Comparison of ENCODE assay signal across 8 cellular contexts in the genomic region with DNA sequence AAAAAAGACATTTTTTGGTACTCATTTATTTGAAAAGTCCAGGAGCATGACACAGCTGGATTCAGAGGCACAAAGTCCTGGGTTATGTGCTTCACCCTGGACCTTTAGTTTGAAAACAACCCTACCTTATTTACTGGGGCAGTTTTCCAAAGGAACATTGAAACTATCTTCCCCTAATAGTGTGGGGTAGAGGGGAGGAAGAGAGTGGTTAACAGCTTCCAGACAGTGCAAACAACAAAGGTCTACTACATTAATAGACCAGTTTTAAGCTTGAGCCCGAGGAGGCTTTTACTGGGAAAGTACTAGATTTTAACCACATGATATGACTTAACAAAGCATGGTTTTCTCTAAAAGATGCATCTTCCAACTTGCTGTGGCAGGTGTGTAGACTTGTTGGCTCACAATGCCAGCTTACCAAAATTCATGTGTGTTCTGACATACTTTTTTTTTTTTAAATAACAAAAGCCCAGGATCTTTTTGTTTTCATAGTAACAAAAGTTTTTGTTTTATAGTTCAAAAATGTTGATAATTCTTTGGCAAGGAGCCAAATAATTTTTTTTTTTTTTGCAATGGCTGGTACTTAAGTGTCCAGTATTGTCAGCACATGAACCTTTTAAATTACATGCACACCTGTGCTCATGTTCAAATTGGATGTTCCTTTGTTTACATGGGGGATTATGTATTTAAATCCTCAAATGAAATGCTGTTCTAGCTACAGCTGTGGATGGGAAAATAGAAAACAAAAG. TPM values are rescaled to one million over a fixed set of nuclear protein-coding genes. Genes with fewer than 3 reads are reported as not detected.
DNase-seq lines count a peak whose midpoint lies in the region; ATAC-seq lines count a peak whose summit lies in the region.

No MANE protein-coding gene starts in this region.

- H3K27me3 Mint-ChIP-seq in activated CD4-positive, alpha-beta T cell treated with anti-CD3 and anti-CD28 coated beads, Interleukin-2, amount 10 ng/mL, durations not matched to agents 7 days and 5 days = no peaks in the 10 kb centered on the region
- H3K27me3 Mint-ChIP-seq in activated CD4-positive, alpha-beta memory T cell treated with anti-CD3 and anti-CD28 coated beads for 36 hours = no peaks in the 10 kb centered on the region
- peaks cover 0 to 3% (median 2%) of the 10 kb centered on the region in 3 donors for H3K27me3 Mint-ChIP-seq in immature natural killer cell (ENCODE audit: low read depth in 3 of 3)

- peak overlapping the region; percentile 89 for H3K4me3 Mint-ChIP-seq in activated CD4-positive, alpha-beta T cell treated with anti-CD3 and anti-CD28 coated beads, Interleukin-2, amount 10 ng/mL, durations not matched to agents 7 days and 5 days
- peak overlapping the region; percentile 93 for H3K4me3 Mint-ChIP-seq in activated CD4-positive, alpha-beta memory T cell treated with anti-CD3 and anti-CD28 coated beads for 36 hours
- peak overlapping the region; percentile 90 to 99 (median 96) for H3K4me3 Mint-ChIP-seq in immature natural killer cell

- no peaks in the 10 kb centered on the region for H3K9me3 Mint-ChIP-seq in activated CD4-positive, alpha-beta T cell treated with anti-CD3 and anti-CD28 coated beads, Interleukin-2, amount 10 ng/mL, durations not matched to agents 7 days and 5 days
- H3K9me3 Mint-ChIP-seq in activated CD4-positive, alpha-beta memory T cell treated with anti-CD3 and anti-CD28 coated beads for 36 hours = no peaks in the 10 kb centered on the region
- no peaks in the 10 kb centered on the region for H3K9me3 Mint-ChIP-seq in immature natural killer cell

- intact Hi-C loops in activated CD4-positive, alpha-beta memory T cell treated with anti-CD3 and anti-CD28 coated beads for 36 hours (cut with micrococcal nuclease) = no loop called here

- CTCF ChIA-PET in activated CD4-positive, alpha-beta T cell treated with anti-CD3 and anti-CD28 coated beads, Interleukin-2, amount 10 ng/mL, durations not matched to agents 7 days and 5 days (lab: Charles Lee) = interaction anchor here (0.9 to 2.8 kb wide), 4 partner anchors 8 to 94 kb away, joined by 4 to 16 read pairs (median 6); no protein-coding TSS in a partner anchor
- CTCF ChIA-PET in activated CD4-positive, alpha-beta memory T cell treated with anti-CD3 and anti-CD28 coated beads for 36 hours (lab: Charles Lee) = interaction anchor here (1.0 to 5.8 kb wide), 4 partner anchors 9 to 46 kb away, joined by 3 to 48 read pairs (median 4); no protein-coding TSS in a partner anchor

- no peak for DNase-seq in activated CD4-positive, alpha-beta T cell treated with anti-CD3 and anti-CD28 coated beads, Interleukin-2, amount 10 ng/mL, durations not matched to agents 7 days and 5 days
- DNase-seq in activated CD4-positive, alpha-beta T cell treated with anti-CD3 and anti-CD28 coated beads, Interleukin-2, amount 50 U/mL, for 4 hours = no peak
- no peak for DNase-seq in activated CD4-positive, alpha-beta memory T cell treated with anti-CD3 and anti-CD28 coated beads for 36 hours
- peak; percentile 31 to 36 (median 32) for DNase-seq in immature natural killer cell
- peak; percentile 47 for DNase-seq in superior temporal gyrus (ENCODE audit: extremely low spot score)
- DNase-seq in glomerular visceral epithelial cell (ENCODE audit: extremely low spot score) = no peak

- H3K27ac Mint-ChIP-seq in activated CD4-positive, alpha-beta T cell treated with anti-CD3 and anti-CD28 coated beads, Interleukin-2, amount 10 ng/mL, durations not matched to agents 7 days and 5 days = peak overlapping the region; percentile 96
- peak overlapping the region; percentile 93 for H3K27ac Mint-ChIP-seq in activated CD4-positive, alpha-beta memory T cell treated with anti-CD3 and anti-CD28 coated beads for 36 hours
- peak overlapping the region; percentile 79 to 97 (median 96) for H3K27ac Mint-ChIP-seq in immature natural killer cell

- peaks cover 44% of the 10 kb centered on the region for H3K36me3 Mint-ChIP-seq in activated CD4-positive, alpha-beta T cell treated with anti-CD3 and anti-CD28 coated beads, Interleukin-2, amount 10 ng/mL, durations not matched to agents 7 days and 5 days (ENCODE audit: low read depth)
- peaks cover 52% of the 10 kb centered on the region for H3K36me3 Mint-ChIP-seq in activated CD4-positive, alpha-beta memory T cell treated with anti-CD3 and anti-CD28 coated beads for 36 hours
- H3K36me3 Mint-ChIP-seq in immature natural killer cell = peaks cover 16 to 32% (median 19%) of the 10 kb centered on the region in 3 donors

- no peak for ATAC-seq in GM18511 (IDR thresholded peaks at IDR 0.05; ENCODE audit: unreplicated experiment)
- no peak for ATAC-seq in HG02610 (IDR thresholded peaks at IDR 0.05; ENCODE audit: unreplicated experiment)

- POLR2A ChIA-PET in activated CD4-positive, alpha-beta T cell treated with anti-CD3 and anti-CD28 coated beads, Interleukin-2, amount 10 ng/mL, durations not matched to agents 7 days and 5 days (lab: Charles Lee) = no interaction called here
- POLR2A ChIA-PET in activated CD4-positive, alpha-beta memory T cell treated with anti-CD3 and anti-CD28 coated beads for 36 hours (lab: Charles Lee) = interaction anchor here (0.6 to 6.6 kb wide), 3 partner anchors 11 to 456 kb away, joined by 5 to 71 read pairs (median 15); a partner anchor contains a TSS

- H3K4me1 Mint-ChIP-seq in activated CD4-positive, alpha-beta T cell treated with anti-CD3 and anti-CD28 coated beads, Interleukin-2, amount 10 ng/mL, durations not matched to agents 7 days and 5 days = peaks cover 66% of the 10 kb centered on the region
- H3K4me1 Mint-ChIP-seq in activated CD4-positive, alpha-beta memory T cell treated with anti-CD3 and anti-CD28 coated beads for 36 hours (ENCODE audit: low read depth) = peaks cover 68% of the 10 kb centered on the region
- peaks cover 62 to 80% of the 10 kb centered on the region in 2 donors for H3K4me1 Mint-ChIP-seq in immature natural killer cell

RNA-seq across cellular contexts. Expression of a gene that starts 1.8 kb away (rescaled TPM):
- 100 to 1,000 TPM; 129 to 139 TPM for total RNA-seq in activated CD4-positive, alpha-beta T cell treated with anti-CD3 and anti-CD28 coated beads, Interleukin-2, amount 10 ng/mL, durations not matched to agents 7 days and 5 days
- 100 to 1,000 TPM; 215 to 225 TPM for total RNA-seq in activated CD4-positive, alpha-beta memory T cell treated with anti-CD3 and anti-CD28 coated beads for 36 hours
- polyA plus RNA-seq in immature natural killer cell = 100 to 1,000 TPM; 162 to 223 (median 166) TPM

RNA-seq across cellular contexts. Expression of a gene that starts 12.5 kb away (rescaled TPM):
- 1 to 10 TPM in 1 of 2 experiments, under 1 TPM in 1; 0.81 to 1.3 TPM for total RNA-seq in activated CD4-positive, alpha-beta T cell treated with anti-CD3 and anti-CD28 coated beads, Interleukin-2, amount 10 ng/mL, durations not matched to agents 7 days and 5 days
- 1 to 10 TPM; 2.3 to 2.6 TPM for total RNA-seq in activated CD4-positive, alpha-beta memory T cell treated with anti-CD3 and anti-CD28 coated beads for 36 hours
- 1 to 10 TPM in 1 of 3 donors, under 1 TPM in 2; 0.16 to 1.6 (median 0.85) TPM for polyA plus RNA-seq in immature natural killer cell

RNA-seq across cellular contexts. Expression of a gene that starts 24.3 kb away (rescaled TPM):
- total RNA-seq in activated CD4-positive, alpha-beta T cell treated with anti-CD3 and anti-CD28 coated beads, Interleukin-2, amount 10 ng/mL, durations not matched to agents 7 days and 5 days = not detected
- total RNA-seq in activated CD4-positive, alpha-beta memory T cell treated with anti-CD3 and anti-CD28 coated beads for 36 hours = under 1 TPM; 0.19 to 0.22 TPM
- under 1 TPM in 1 of 3 donors, not detected in 2; 0.19 TPM for polyA plus RNA-seq in immature natural killer cell

Comparison
In these comparisons a context has a peak if more than half of its experiments do, and no peak if none do; other contexts are left out.
1. DNase-seq: peak in immature natural killer cell (3 of 3) and superior temporal gyrus (single experiment); none in activated CD4-positive, alpha-beta T cell treated with anti-CD3 and anti-CD28 coated beads, Interleukin-2, amount 10 ng/mL, durations not matched to agents 7 days and 5 days (single experiment), activated CD4-positive, alpha-beta T cell treated with anti-CD3 and anti-CD28 coated beads, Interleukin-2, amount 50 U/mL, for 4 hours (0 of 2), activated CD4-positive, alpha-beta memory T cell treated with anti-CD3 and anti-CD28 coated beads for 36 hours (single experiment) and glomerular visceral epithelial cell (single experiment).
2. Peak in every context shown above with its lines, with median percentiles within 50 percentile points of each other: H3K27ac Mint-ChIP-seq and H3K4me3 Mint-ChIP-seq.